ENCODE assay signal across 8 cellular contexts in genomic region chr3:113948015-113948917, GRCh38. TPM values are rescaled to one million over a fixed set of nuclear protein-coding genes. Genes with fewer than 3 reads are reported as not detected.
DNase-seq lines count a peak whose midpoint lies in the region; ATAC-seq and TF ChIP-seq lines count a peak whose summit lies in the region.

No MANE protein-coding gene starts in this region.

- peak overlapping the region; percentile 71 to 86 (median 78) for H3K4me3 Mint-ChIP-seq in naive thymus-derived CD4-positive, alpha-beta T cell

- TF ChIP-seq CTCF in tibial artery (IDR thresholded peaks at IDR 0.05), result no peak

- POLR2A ChIA-PET in naive thymus-derived CD4-positive, alpha-beta T cell (lab: Charles Lee), result no interaction called here

- H3K9ac ChIP-seq in endocrine pancreas (ENCODE audit: control insufficient read depth, insufficient read depth, low read length), result peak overlapping the region; percentile 51

- H3K4me1 Mint-ChIP-seq in naive thymus-derived CD4-positive, alpha-beta T cell, result peaks cover 9 to 21% (median 15%) of the 10 kb centered on the region in 7 donors

- CTCF ChIA-PET in naive thymus-derived CD4-positive, alpha-beta T cell (lab: Charles Lee), result no interaction called here

- DNase-seq in DMS153 (lab: John Stamatoyannopoulos, UW) (peak; percentile 21), DMS153 treated with DMSO at 0.1 percent for 48 hours (lab: John Stamatoyannopoulos, UW; ENCODE audit: unreplicated experiment) (no peak), NCI-H146 (lab: John Stamatoyannopoulos, UW) (peak; percentile 87), tibial artery (peak in 1 of 2 donors; percentile 64)
- DNase-seq in activated CD4-positive, alpha-beta T cell treated with anti-CD3 and anti-CD28 coated beads, Interleukin-2, amount 50 U/mL, for 4 hours, result peak; percentile 5 to 11
- DNase-seq in naive thymus-derived CD4-positive, alpha-beta T cell, result peak; percentile 5 to 48 (median 27)

- H3K27ac ChIP-seq in naive thymus-derived CD4-positive, alpha-beta T cell (ENCODE audit: low read depth, low read length), result peak overlapping the region; percentile 42
- peak overlapping the region; percentile 55 to 71 for H3K27ac ChIP-seq in tibial artery

- H3K4me1 ChIP-seq in endocrine pancreas (ENCODE audit: control insufficient read depth, insufficient read depth, low read length), result peaks cover 5% of the 10 kb centered on the region
- peaks cover 0 to 8% of the 10 kb centered on the region in 2 donors for H3K4me1 ChIP-seq in naive thymus-derived CD4-positive, alpha-beta T cell (ENCODE audit: control insufficient read depth in 2 of 2, insufficient read depth in 2 of 2, low read length in 2 of 2)
- peaks cover 0 to 18% (median 7%) of the 10 kb centered on the region in 4 donors for H3K4me1 ChIP-seq in tibial artery

- intact Hi-C loops in naive thymus-derived CD4-positive, alpha-beta T cell (cut with micrococcal nuclease), result loop anchor here (1.0 to 5.0 kb wide), 7 partner anchors 35 to 1834 kb away; partner anchors contain the start of genes CCDC191 (in 2 of the 2), QTRT2 (in 2 of the 2), SPICE1 (in 1 of the 2) and ZBTB20 (in 1 of the 2)
- intact Hi-C loops in tibial artery (cut with DNase I; ENCODE audit: low total_unique reads), result loop anchor here (5.0 kb wide), 1 partner anchor 109 kb away; the partner anchor contains the start of genes CCDC191 and QTRT2

- peak; percentile 47 for ATAC-seq in HG02642 (IDR thresholded peaks at IDR 0.05; ENCODE audit: poor library complexity, unreplicated experiment)
- ATAC-seq in naive thymus-derived CD4-positive, alpha-beta T cell, result peak; percentile 35

- H3K27me3 Mint-ChIP-seq in naive thymus-derived CD4-positive, alpha-beta T cell, result peaks cover 4 to 55% (median 20%) of the 10 kb centered on the region in 5 donors

- H3K9me3 ChIP-seq in endocrine pancreas (ENCODE audit: control insufficient read depth, low read length), result no peaks in the 10 kb centered on the region
- no peaks in the 10 kb centered on the region for H3K9me3 ChIP-seq in naive thymus-derived CD4-positive, alpha-beta T cell (ENCODE audit: control insufficient read depth in 2 of 3, low read length in 3 of 3)
- no peaks in the 10 kb centered on the region for H3K9me3 ChIP-seq in tibial artery

- H3K36me3 ChIP-seq in endocrine pancreas (ENCODE audit: control insufficient read depth, insufficient read depth, low read length) (no peaks in the 10 kb centered on the region), tibial artery (peaks cover 0 to 3% (median 0%) of the 10 kb centered on the region in 3 donors)
- H3K36me3 ChIP-seq in naive thymus-derived CD4-positive, alpha-beta T cell (ENCODE audit: control insufficient read depth in 2 of 3, insufficient read depth in 3 of 3, low read length in 3 of 3), result no peaks in the 10 kb centered on the region

- peaks cover 0 to 1% (median 0%) of the 10 kb centered on the region in 11 donors for H3K9me3 Mint-ChIP-seq in naive thymus-derived CD4-positive, alpha-beta T cell

- peaks cover 0 to 4% (median 0%) of the 10 kb centered on the region in 5 donors for H3K36me3 Mint-ChIP-seq in naive thymus-derived CD4-positive, alpha-beta T cell

- H3K27ac Mint-ChIP-seq in naive thymus-derived CD4-positive, alpha-beta T cell, result peak overlapping the region in 4 of 9 donors; percentile 33 to 76 (median 58)

- H3K27me3 ChIP-seq in endocrine pancreas (ENCODE audit: control insufficient read depth, insufficient read depth, low read length) (no peaks in the 10 kb centered on the region), tibial artery (no peaks in the 10 kb centered on the region)
- H3K27me3 ChIP-seq in naive thymus-derived CD4-positive, alpha-beta T cell (ENCODE audit: control insufficient read depth in 2 of 2, insufficient read depth in 2 of 2, low read length in 2 of 2), result no peaks in the 10 kb centered on the region

- H3K4me3 ChIP-seq in endocrine pancreas (ENCODE audit: control insufficient read depth, insufficient read depth, low read length), result peak overlapping the region; percentile 70
- H3K4me3 ChIP-seq in naive thymus-derived CD4-positive, alpha-beta T cell (ENCODE audit: low read length), result peak overlapping the region; percentile 62
- peak overlapping the region; percentile 81 to 86 for H3K4me3 ChIP-seq in tibial artery

RNA-seq across cellular contexts. Expression of gene ZDHHC23, which starts 0.5 kb away (rescaled TPM):
- total RNA-seq in naive thymus-derived CD4-positive, alpha-beta T cell, result 1 to 10 TPM; 2.1 to 3.4 (median 3.2) TPM
- polyA plus RNA-seq in naive thymus-derived CD4-positive, alpha-beta T cell, result under 1 TPM; 0.47 to 0.55 TPM
